In genomic region chr5:138438724-138439536, GRCh38 we compare ENCODE assay signal across 8 cellular contexts. TPM values are rescaled to one million over a fixed set of nuclear protein-coding genes. Genes with fewer than 3 reads are reported as not detected.
A peak's percentile ranks its signal among the peaks of the same experiment; 100 is the strongest.
DNase-seq lines count a peak whose midpoint lies in the region; ATAC-seq, FAIRE-seq and TF ChIP-seq lines count a peak whose summit lies in the region.

Gene REEP2 (plus strand): TSS chr5:138439057. CDS start chr5:138439209, 152 bp downstream.

- H3K4me3 ChIP-seq in HAP-1 (peak within 1 kb of the TSS; percentile 51), HepG2 (replicated peaks in 1 of 3; ENCODE audit: insufficient read depth in 1 of 3, low read depth in 2 of 3, low read length in 3 of 3) (peak within 1 kb of the TSS; percentile 68 to 77 (median 76))

- no TSS peak for BruUV-seq in HepG2 (replicated peaks; lab: Mats Ljungman, UMichigan)

- H3K4me2 ChIP-seq in HepG2 (ENCODE audit: low read depth, low read length), result peak within 1 kb of the TSS; percentile 99

- no peak for TF ChIP-seq EP300 in HepG2 (IDR thresholded peaks at IDR 0.05; ENCODE audit: low read depth in 2 of 2, low read length in 2 of 2)
- no peak for TF ChIP-seq EP300 in HepG2 (CRISPR knock-in tag; IDR thresholded peaks at IDR 0.05; ENCODE audit: borderline replicate concordance)

- WGBS in HepG2 (ENCODE audit: low lambda C conversion rate), result 10% methylated on average over 12 of the region's 68 CpGs

- in situ Hi-C loops in HAP-1 (cut with MboI; ENCODE audit: low sequenced_read_pairs), result no loop called here
- in situ Hi-C loops in HepG2 (cut with HindIII; ENCODE audit: extremely low pct_ligation_motif_present, low pct_unique_long_range_greater_than_20kb), result no loop called here

- H3K9ac ChIP-seq in HepG2 (ENCODE audit: insufficient read depth, low read depth, low read length), result peak within 1 kb of the TSS; percentile 49

- H3K4me1 ChIP-seq in HAP-1 (peaks cover 6% of the 10 kb centered on the region), HepG2 (ENCODE audit: insufficient read depth, low read length) (peaks cover 35% of the 10 kb centered on the region)

- no peaks in the 10 kb centered on the region for H3K9me3 ChIP-seq in HAP-1
- H3K9me3 ChIP-seq in HepG2 (ENCODE audit: low read length), result no peaks in the 10 kb centered on the region

- 0 out of 2 replicates have a peak, but pooled peaks have one; percentile 10 for TF ChIP-seq RAD21 in HepG2 (CRISPR knock-in tag; IDR thresholded peaks at IDR 0.05)

- peak; percentile 67 for ATAC-seq in HepG2

- POLR2A ChIA-PET in HepG2 (lab: Yijun Ruan, JAX), result no interaction called here

- FAIRE-seq in HepG2 (lab: Jason Lieb, UNC), result no peak

- H3K36me3 ChIP-seq in HAP-1 (replicated peaks) (peaks cover 27% of the 10 kb centered on the region), HepG2 (replicated peaks in 1 of 2; ENCODE audit: control insufficient read depth in 1 of 2, insufficient read depth in 2 of 2, low read length in 2 of 2) (peaks cover 2 to 18% of the 10 kb centered on the region in 2 experiments)

- peak within 1 kb of the TSS; percentile 78 for H2AFZ ChIP-seq in HepG2 (ENCODE audit: low read length)

- intact Hi-C loops in HepG2 (cut with micrococcal nuclease; ENCODE audit: unreplicated experiment), result no loop called here

- peak; percentile 68 for DNase-seq in EH (ENCODE audit: low read depth)
- peak; percentile 51 to 77 for DNase-seq in HAP-1 (ENCODE audit: low spot score in 2 of 2)
- DNase-seq in NCI-H146 (lab: John Stamatoyannopoulos, UW), result peak; percentile 57
- DNase-seq in activated CD4-positive, alpha-beta T cell treated with anti-CD3 and anti-CD28 coated beads for 48 hours, result peak; percentile 82
- DNase-seq in dermis blood vessel endothelial cell, result peak; percentile 64
- DNase-seq in HepG2 (ENCODE audit: low spot score), result no peak
- peak; percentile 41 to 74 (median 52) for DNase-seq in stimulated activated CD4-positive, alpha-beta T cell treated with anti-CD3 and anti-CD28 coated beads, TNF-alpha, amount 100 ng/mL, for 48 hours (ENCODE audit: low read depth in 3 of 3)
- DNase-seq in pons (ENCODE audit: low spot score), result no peak

- no peak within 1 kb of the TSS for H3K27ac ChIP-seq in HepG2 (ENCODE audit: extremely low read length, insufficient read depth, low read length)

- CTCF ChIA-PET in HepG2 (lab: Yijun Ruan, JAX; ENCODE audit: low intra/inter-chr PET ratio, low total read pairs), result no interaction called here

- no peak for TF ChIP-seq CTCF in HepG2 (CRISPR knock-in tag; IDR thresholded peaks at IDR 0.05)

- H3K79me2 ChIP-seq in HepG2 (ENCODE audit: insufficient read depth, low read length), result no peaks in the 10 kb centered on the region

- TF ChIP-seq POLR2A in HepG2 (IDR thresholded peaks at IDR 0.05; ENCODE audit: insufficient read depth in 1 of 2, low read depth in 2 of 2, low read length in 2 of 2), result no peak

- H3K27me3 ChIP-seq in HAP-1 (ENCODE audit: low read depth), result no peaks in the 10 kb centered on the region
- H3K27me3 ChIP-seq in HepG2 (ENCODE audit: control insufficient read depth in 1 of 2, insufficient read depth in 2 of 2, low read length in 2 of 2), result no peaks in the 10 kb centered on the region; a peak in 1 of 5 replicates

- no peaks in the 10 kb centered on the region for H4K20me1 ChIP-seq in HepG2 (ENCODE audit: insufficient read depth, low read length)

TF ChIP-seq in HepG2, 621 proteins besides CTCF, POLR2A, EP300 and RAD21 (continues in another document):
- TF ChIP-seq ZNF605 (CRISPR knock-in tag; IDR thresholded peaks at IDR 0.05) (0 out of 2 replicates have a peak, but pooled peaks have one; percentile 2), SALL2 (CRISPR knock-in tag; IDR thresholded peaks at IDR 0.05) (no peak), ZBTB25 (CRISPR knock-in tag; IDR thresholded peaks at IDR 0.05) (0 out of 2 replicates have a peak, but pooled peaks have one; percentile 0), ZNF720 (CRISPR knock-in tag; IDR thresholded peaks at IDR 0.05) (no peak), RBAK (CRISPR knock-in tag; IDR thresholded peaks at IDR 0.05) (no peak), THAP9 (CRISPR knock-in tag; IDR thresholded peaks at IDR 0.05; ENCODE audit: borderline replicate concordance) (no peak), ZSCAN20 (CRISPR knock-in tag; IDR thresholded peaks at IDR 0.05; ENCODE audit: borderline replicate concordance) (no peak), RELA (CRISPR knock-in tag; IDR thresholded peaks at IDR 0.05) (no peak), ZC3H4 (CRISPR knock-in tag; IDR thresholded peaks at IDR 0.05; ENCODE audit: borderline replicate concordance) (no peak), TERF1 (CRISPR knock-in tag; IDR thresholded peaks at IDR 0.05) (no peak), TCF7L2 (IDR thresholded peaks at IDR 0.05; ENCODE audit: low read depth, low read length) (no peak), PBX2 (CRISPR knock-in tag; IDR thresholded peaks at IDR 0.05) (no peak), ZMYM4 (CRISPR knock-in tag; IDR thresholded peaks at IDR 0.05) (no peak)

RNA-seq across cellular contexts. Expression of gene REEP2, which starts in this region (rescaled TPM):
- total RNA-seq in dermis blood vessel endothelial cell (0.68 and 1.5 TPM in 2 replicates), HepG2 (2016; rRNA removed; fragmentation: Illumina TruSeq; extraction: Trizol) (3.8 and 5.3 TPM in 2 replicates)
- total RNA-seq in HepG2 (2016; cell fraction: cytosol; rRNA removed; fragmentation: Illumina TruSeq; extraction: Trizol; ENCODE audit: low read depth), result 9.0 and 9.4 TPM in 2 replicates
- 3.9 and 5.8 TPM in 2 replicates for total RNA-seq in HepG2 (2016; cell fraction: insoluble cytoplasmic fraction; rRNA removed; fragmentation: Illumina TruSeq; extraction: Trizol)
- 14.7 TPM in 2 replicates for total RNA-seq in HepG2 (2016; cell fraction: membrane; rRNA removed; fragmentation: Illumina TruSeq; extraction: Trizol)
- 3.5 and 4.5 TPM in 2 replicates for total RNA-seq in HepG2 (2016; cell fraction: nucleus; rRNA removed; fragmentation: Illumina TruSeq; extraction: Trizol)
- polyA plus RNA-seq in HepG2 (2011; rRNA removed), result 7.8 and 9.2 TPM in 2 replicates
- polyA plus RNA-seq in HepG2 (2011; cell fraction: cytosol; rRNA removed), result 6.4 and 8.0 TPM in 2 replicates
- 11.6 and 14.0 TPM in 2 replicates for polyA plus RNA-seq in HepG2 (2011; cell fraction: nucleus; rRNA removed)
- 6.1 and 6.7 TPM in 2 replicates for polyA plus RNA-seq in HepG2 (2012)
- 19.5 and 20.0 TPM in 2 replicates for polyA plus RNA-seq in HepG2 (2016; cell fraction: cytosol; fragmentation: Illumina TruSeq; extraction: Trizol; ENCODE audit: low read depth)
- 6.3 and 6.4 TPM in 2 replicates for polyA plus RNA-seq in HepG2 (2016; cell fraction: insoluble cytoplasmic fraction; fragmentation: Illumina TruSeq; extraction: Trizol; ENCODE audit: low read depth)
- 24.8 and 25.5 TPM in 2 replicates for polyA plus RNA-seq in HepG2 (2016; cell fraction: membrane; fragmentation: Illumina TruSeq; extraction: Trizol; ENCODE audit: low read depth)
- 14.2 and 15.5 TPM in 2 replicates for polyA plus RNA-seq in HepG2 (2016; cell fraction: nucleus; fragmentation: Illumina TruSeq; extraction: Trizol; ENCODE audit: insufficient read depth, low read depth)
- polyA minus RNA-seq in HepG2 (2011; rRNA and poly(A)+ RNA removed; ENCODE audit: low replicate concordance), result 11.3 TPM in 1 of 2 replicates, not detected in the other
- polyA minus RNA-seq in HepG2 (2011; cell fraction: cytosol; rRNA and poly(A)+ RNA removed), result 4.0 and 5.3 TPM in 2 replicates
- polyA minus RNA-seq in HepG2 (2011; cell fraction: nucleus; rRNA and poly(A)+ RNA removed), result 3.1 and 6.0 TPM in 2 replicates

Comparison
In these comparisons a context has a peak if more than half of its experiments do, and no peak if none do; other contexts are left out.
1. DNase-seq: peak in EH (single experiment), HAP-1 (2 of 2), NCI-H146 (single experiment), activated CD4-positive, alpha-beta T cell treated with anti-CD3 and anti-CD28 coated beads for 48 hours (single experiment), dermis blood vessel endothelial cell (single experiment) and stimulated activated CD4-positive, alpha-beta T cell treated with anti-CD3 and anti-CD28 coated beads, TNF-alpha, amount 100 ng/mL, for 48 hours (3 of 3); none in HepG2 (single experiment) and pons (single experiment).